8 cellular contexts compared by ENCODE assay signal in genomic region chr7:119868387-119868786, GRCh38.
"Had no signal": no experiment of that assay in that cellular context is flagged by ENCODE, and none has a peak within 500 bp of the region (broad histone marks: within the 10 kb centered on the region; RNA-seq: fewer than 3 reads in every experiment).

No MANE protein-coding gene starts in this region.

- DNase-seq: GDM1, GF-D8 had no signal

- ATAC-seq: GM12878 had no signal

- FAIRE-seq: G401.6, GM12878, GM12891, GM12892, GM18507, GM19239 had no signal

- H3K4me3 ChIP-seq: GM12878 had no signal
